In the genomic region with DNA sequence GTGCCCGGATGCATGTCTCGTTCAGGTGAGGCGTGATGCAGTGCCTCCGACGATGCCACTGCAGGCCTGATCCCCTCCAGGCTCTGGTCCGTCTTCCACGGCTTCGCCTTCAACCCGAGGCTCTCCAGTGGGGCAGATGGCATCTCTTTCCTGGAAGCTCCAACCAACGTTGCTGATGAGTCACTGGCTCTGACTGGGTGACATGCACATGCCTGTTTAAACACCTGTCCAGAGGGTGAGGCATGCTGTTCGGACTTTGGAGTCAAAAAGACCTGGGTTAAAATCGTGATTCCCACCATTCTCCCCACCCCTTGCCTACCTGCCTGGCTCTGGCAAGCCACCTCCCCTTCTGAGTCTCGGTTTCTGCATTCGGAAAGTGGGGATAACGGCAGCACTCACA, we compare ENCODE assay signal across 22 cellular contexts. TPM values are rescaled to one million over a fixed set of nuclear protein-coding genes. Genes with fewer than 3 reads are reported as not detected.
"Had no signal": no experiment of that assay in that cellular context is flagged by ENCODE, and none has a peak within 500 bp of the region (broad histone marks: within the 10 kb centered on the region; RNA-seq: fewer than 3 reads in every experiment).

No MANE protein-coding gene starts in this region.

- H3K9ac ChIP-seq: neural progenitor cell had no signal

- H3K36me3 ChIP-seq: neural progenitor cell, pancreas, vagina had no signal

- H3K27ac ChIP-seq: coronary artery, epithelial cell of prostate, neural progenitor cell, pancreas, testis, vagina, VCaP had no signal

- H3K4me2 ChIP-seq: neural progenitor cell had no signal

- DNase-seq: activated CD4-positive, alpha-beta T cell treated with anti-CD3 and anti-CD28 coated beads for 36 hours; activated CD8-positive, alpha-beta T cell treated with anti-CD3 and anti-CD28 coated beads, Interleukin-2, amount 10 ng/mL, durations not matched to agents 7 days and 5 days; activated naive CD4-positive, alpha-beta T cell; caudate nucleus; effector memory CD4-positive, alpha-beta T cell; kidney; left ventricle myocardium superior; pancreas; stimulated activated CD4-positive, alpha-beta T cell treated with anti-CD3 and anti-CD28 coated beads, Interleukin-15, amount 100 ng/mL, for 24 hours; stimulated activated CD4-positive, alpha-beta T cell treated with anti-CD3 and anti-CD28 coated beads, Interleukin-4, amount 100 ng/mL, for 4 hours; stimulated activated naive CD8-positive, alpha-beta T cell treated with anti-CD3 and anti-CD28 coated beads, Interleukin-15, amount 100 ng/mL, for 72 hours; T1000; testis had no signal

- H3K9me3 ChIP-seq: pancreas, testis, vagina had no signal

- H3K27me3 ChIP-seq: pancreas, testis, vagina had no signal

- H3K4me1 ChIP-seq: neural progenitor cell, pancreas, testis, vagina had no signal

- H3K4me3 ChIP-seq: coronary artery, neural progenitor cell, pancreas, testis, vagina had no signal

- H2AFZ ChIP-seq: neural progenitor cell had no signal

RNA-seq across cellular contexts. Expression of a gene that starts 8.7 kb away (rescaled TPM):
- total RNA-seq: activated CD8-positive, alpha-beta T cell treated with anti-CD3 and anti-CD28 coated beads, Interleukin-2, amount 10 ng/mL, durations not matched to agents 7 days and 5 days; activated T-helper 1 cell treated with anti-CD3 and anti-CD28 coated beads, Interleukin-12 subunit alpha, Interleukin-12 subunit beta, Interleukin-2, Interleukin-4 antibody, amounts not matched to agents 30 ng/mL and 10 ng/mL and 1 ng/mL, durations not matched to agents 14 hours and 24 hours and 36 hours; left ventricle myocardium superior; mesenteric fat pad; myocyte; renal cortical epithelial cell had no signal
